In genomic region chr11:68099474-68100405, GRCh38 we compare ENCODE assay signal across 2 cellular contexts.
TF ChIP-seq lines count a peak whose summit lies in the region.

No MANE protein-coding gene starts in this region.

TF ChIP-seq in SK-N-SH, 30 proteins besides CTCF, POLR2A, EP300 and RAD21 (continued from another document):
- TF ChIP-seq ZBTB33 (IDR thresholded peaks at IDR 0.05; ENCODE audit: borderline replicate concordance, low read depth) (no peak), GABPA (IDR thresholded peaks at IDR 0.05; ENCODE audit: low read depth) (no peak), RFX5 (IDR thresholded peaks at IDR 0.05; ENCODE audit: low read length) (no peak), MXI1 (IDR thresholded peaks at IDR 0.05; ENCODE audit: low read depth, low read length) (no peak), FOXM1 (IDR thresholded peaks at IDR 0.05; ENCODE audit: low read depth) (no peak), MEF2A (IDR thresholded peaks at IDR 0.05; ENCODE audit: borderline replicate concordance, low read depth) (no peak), EZH2phosphoT487 (IDR thresholded peaks at IDR 0.05; ENCODE audit: borderline replicate concordance, low read depth) (no peak), NFIC (IDR thresholded peaks at IDR 0.05; ENCODE audit: borderline replicate concordance) (no peak), GATA2 (CRISPR knock-in tag; IDR thresholded peaks at IDR 0.05) (no peak), PBX3 (IDR thresholded peaks at IDR 0.05) (no peak), IRF3 (IDR thresholded peaks at IDR 0.05; ENCODE audit: low read depth, low read length) (no peak), TAF1 (IDR thresholded peaks at IDR 0.05; ENCODE audit: borderline replicate concordance, low read depth, low read length) (no peak), FOXJ3 (CRISPR knock-in tag; IDR thresholded peaks at IDR 0.05) (no peak)

TF ChIP-seq in SK-N-SH treated with all-trans-retinoic acid at 6 μM for 48 hours, 23 proteins besides CTCF, POLR2A, EP300 and RAD21 (continued from another document):
- TF ChIP-seq POU6F1 (CRISPR knock-in tag; IDR thresholded peaks at IDR 0.05; ENCODE audit: borderline replicate concordance, low read depth) (no peak), TOX (CRISPR knock-in tag; IDR thresholded peaks at IDR 0.05; ENCODE audit: borderline replicate concordance) (no peak), TSHZ2 (CRISPR knock-in tag; IDR thresholded peaks at IDR 0.05) (no peak)
